1 cellular context compared by ENCODE assay signal in the genomic region with DNA sequence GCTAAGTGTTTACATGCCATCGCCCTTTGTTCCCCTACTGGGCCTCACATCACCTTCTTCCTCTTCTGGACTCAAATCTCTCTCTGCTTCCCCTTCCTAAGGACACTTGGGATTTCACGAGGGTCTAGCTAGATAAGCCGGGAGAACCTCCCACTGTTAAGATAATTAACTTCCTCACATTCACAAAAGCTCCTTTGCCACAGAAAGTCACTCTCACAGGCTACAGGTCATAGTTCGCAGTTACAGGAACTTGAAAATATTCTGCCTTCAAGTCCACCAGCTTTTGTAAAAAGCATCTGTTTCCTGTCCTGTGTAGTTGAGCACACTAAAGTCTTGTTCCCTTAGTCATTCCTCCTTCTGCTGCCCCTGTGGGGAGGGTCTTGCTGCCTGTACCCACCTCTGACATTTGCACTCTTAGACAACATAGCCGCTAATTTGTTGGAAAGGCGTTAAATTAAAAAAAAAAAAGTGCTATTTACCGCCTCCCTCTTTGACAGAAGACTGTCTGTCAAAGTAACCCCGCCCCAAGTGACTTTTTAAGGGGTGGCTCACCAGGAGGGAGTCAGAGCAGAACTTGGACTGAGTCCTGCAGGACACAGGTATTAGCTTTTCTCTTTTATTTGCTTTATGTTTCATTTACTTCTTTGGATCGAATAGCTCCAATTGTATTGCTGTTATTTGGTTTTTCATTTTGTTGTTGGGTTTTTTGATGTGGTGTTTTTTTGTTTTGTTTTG.
A peak's percentile ranks its signal among the peaks of the same experiment; 100 is the strongest.
TF ChIP-seq lines count a peak whose summit lies in the region.

No MANE protein-coding gene starts in this region.

TF ChIP-seq in GM12878, 131 proteins besides CTCF, POLR2A, EP300 and RAD21 (continued from another document):
- no peak; the same call in 1 of the 2 replicates for TF ChIP-seq GATAD2B (conservative IDR thresholded peaks at IDR 0.05; ENCODE audit: low read depth)
- TF ChIP-seq, protein P1, sequence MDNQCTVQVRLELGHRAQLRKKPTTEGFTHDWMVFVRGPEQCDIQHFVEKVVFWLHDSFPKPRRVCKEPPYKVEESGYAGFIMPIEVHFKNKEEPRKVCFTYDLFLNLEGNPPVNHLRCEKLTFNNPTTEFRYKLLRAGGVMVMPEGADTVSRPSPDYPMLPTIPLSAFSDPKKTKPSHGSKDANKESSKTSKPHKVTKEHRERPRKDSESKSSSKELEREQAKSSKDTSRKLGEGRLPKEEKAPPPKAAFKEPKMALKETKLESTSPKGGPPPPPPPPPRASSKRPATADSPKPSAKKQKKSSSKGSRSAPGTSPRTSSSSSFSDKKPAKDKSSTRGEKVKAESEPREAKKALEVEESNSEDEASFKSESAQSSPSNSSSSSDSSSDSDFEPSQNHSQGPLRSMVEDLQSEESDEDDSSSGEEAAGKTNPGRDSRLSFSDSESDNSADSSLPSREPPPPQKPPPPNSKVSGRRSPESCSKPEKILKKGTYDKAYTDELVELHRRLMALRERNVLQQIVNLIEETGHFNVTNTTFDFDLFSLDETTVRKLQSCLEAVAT (IDR thresholded peaks at IDR 0.05), result peak; percentile 84
- no peak for TF ChIP-seq ETV6 (conservative IDR thresholded peaks at IDR 0.05 in 1 of 2, IDR thresholded peaks at IDR 0.05 in 1 of 2; ENCODE audit: borderline replicate concordance in 1 of 2, low read depth in 1 of 2)
- no peak for TF ChIP-seq FOXM1 (IDR thresholded peaks at IDR 0.05; ENCODE audit: low read depth, low read length)
- TF ChIP-seq ZNF274 (IDR thresholded peaks at IDR 0.05; ENCODE audit: insufficient read depth, insufficient read length), result no peak
- TF ChIP-seq, protein P2, sequence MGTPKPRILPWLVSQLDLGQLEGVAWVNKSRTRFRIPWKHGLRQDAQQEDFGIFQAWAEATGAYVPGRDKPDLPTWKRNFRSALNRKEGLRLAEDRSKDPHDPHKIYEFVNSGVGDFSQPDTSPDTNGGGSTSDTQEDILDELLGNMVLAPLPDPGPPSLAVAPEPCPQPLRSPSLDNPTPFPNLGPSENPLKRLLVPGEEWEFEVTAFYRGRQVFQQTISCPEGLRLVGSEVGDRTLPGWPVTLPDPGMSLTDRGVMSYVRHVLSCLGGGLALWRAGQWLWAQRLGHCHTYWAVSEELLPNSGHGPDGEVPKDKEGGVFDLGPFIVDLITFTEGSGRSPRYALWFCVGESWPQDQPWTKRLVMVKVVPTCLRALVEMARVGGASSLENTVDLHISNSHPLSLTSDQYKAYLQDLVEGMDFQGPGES (IDR thresholded peaks at IDR 0.05), result no peak
- no peak for TF ChIP-seq BMI1 (IDR thresholded peaks at IDR 0.05; ENCODE audit: borderline replicate concordance)
- peak; percentile 53 for TF ChIP-seq IKZF1 (conservative IDR thresholded peaks at IDR 0.05)
- TF ChIP-seq SMAD5 (IDR thresholded peaks at IDR 0.05; ENCODE audit: low read depth), result peak; percentile 98
- no peak for TF ChIP-seq NFYA (IDR thresholded peaks at IDR 0.05; ENCODE audit: borderline replicate concordance, low read depth, low read length)
- TF ChIP-seq PAX5 (IDR thresholded peaks at IDR 0.05; ENCODE audit: borderline replicate concordance, low read depth, low read length), result no peak
- TF ChIP-seq BCL11A (IDR thresholded peaks at IDR 0.05; ENCODE audit: low read depth, low read length), result no peak
- no peak for TF ChIP-seq CEBPB (IDR thresholded peaks at IDR 0.05; ENCODE audit: borderline replicate concordance in 1 of 2, low read depth in 2 of 2, low read length in 2 of 2)
- TF ChIP-seq ASH2L (IDR thresholded peaks at IDR 0.05; ENCODE audit: borderline replicate concordance, low read depth), result no peak
- no peak for TF ChIP-seq TBL1XR1 (IDR thresholded peaks at IDR 0.05; ENCODE audit: low read depth, low read length)
- TF ChIP-seq NR2C1 (IDR thresholded peaks at IDR 0.05), result peak; percentile 61; the same call in 1 of the 2 replicates
- TF ChIP-seq POU2F2 (IDR thresholded peaks at IDR 0.05; ENCODE audit: borderline replicate concordance, low read depth, low read length), result peak; percentile 94; the same call in 2 of the 3 replicates
- TF ChIP-seq RB1 (IDR thresholded peaks at IDR 0.05; ENCODE audit: borderline replicate concordance), result no peak
- TF ChIP-seq BRCA1 (IDR thresholded peaks at IDR 0.05; ENCODE audit: low read depth, low read length), result no peak
- TF ChIP-seq NBN (IDR thresholded peaks at IDR 0.05), result peak; percentile 63; the same call in 1 of the 2 replicates
- TF ChIP-seq NRF1 (conservative IDR thresholded peaks at IDR 0.05; ENCODE audit: low read depth, low read length), result no peak
- TF ChIP-seq, protein P3, sequence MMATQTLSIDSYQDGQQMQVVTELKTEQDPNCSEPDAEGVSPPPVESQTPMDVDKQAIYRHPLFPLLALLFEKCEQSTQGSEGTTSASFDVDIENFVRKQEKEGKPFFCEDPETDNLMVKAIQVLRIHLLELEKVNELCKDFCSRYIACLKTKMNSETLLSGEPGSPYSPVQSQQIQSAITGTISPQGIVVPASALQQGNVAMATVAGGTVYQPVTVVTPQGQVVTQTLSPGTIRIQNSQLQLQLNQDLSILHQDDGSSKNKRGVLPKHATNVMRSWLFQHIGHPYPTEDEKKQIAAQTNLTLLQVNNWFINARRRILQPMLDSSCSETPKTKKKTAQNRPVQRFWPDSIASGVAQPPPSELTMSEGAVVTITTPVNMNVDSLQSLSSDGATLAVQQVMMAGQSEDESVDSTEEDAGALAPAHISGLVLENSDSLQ (IDR thresholded peaks at IDR 0.05), result peak; percentile 97
- TF ChIP-seq, protein P4, sequence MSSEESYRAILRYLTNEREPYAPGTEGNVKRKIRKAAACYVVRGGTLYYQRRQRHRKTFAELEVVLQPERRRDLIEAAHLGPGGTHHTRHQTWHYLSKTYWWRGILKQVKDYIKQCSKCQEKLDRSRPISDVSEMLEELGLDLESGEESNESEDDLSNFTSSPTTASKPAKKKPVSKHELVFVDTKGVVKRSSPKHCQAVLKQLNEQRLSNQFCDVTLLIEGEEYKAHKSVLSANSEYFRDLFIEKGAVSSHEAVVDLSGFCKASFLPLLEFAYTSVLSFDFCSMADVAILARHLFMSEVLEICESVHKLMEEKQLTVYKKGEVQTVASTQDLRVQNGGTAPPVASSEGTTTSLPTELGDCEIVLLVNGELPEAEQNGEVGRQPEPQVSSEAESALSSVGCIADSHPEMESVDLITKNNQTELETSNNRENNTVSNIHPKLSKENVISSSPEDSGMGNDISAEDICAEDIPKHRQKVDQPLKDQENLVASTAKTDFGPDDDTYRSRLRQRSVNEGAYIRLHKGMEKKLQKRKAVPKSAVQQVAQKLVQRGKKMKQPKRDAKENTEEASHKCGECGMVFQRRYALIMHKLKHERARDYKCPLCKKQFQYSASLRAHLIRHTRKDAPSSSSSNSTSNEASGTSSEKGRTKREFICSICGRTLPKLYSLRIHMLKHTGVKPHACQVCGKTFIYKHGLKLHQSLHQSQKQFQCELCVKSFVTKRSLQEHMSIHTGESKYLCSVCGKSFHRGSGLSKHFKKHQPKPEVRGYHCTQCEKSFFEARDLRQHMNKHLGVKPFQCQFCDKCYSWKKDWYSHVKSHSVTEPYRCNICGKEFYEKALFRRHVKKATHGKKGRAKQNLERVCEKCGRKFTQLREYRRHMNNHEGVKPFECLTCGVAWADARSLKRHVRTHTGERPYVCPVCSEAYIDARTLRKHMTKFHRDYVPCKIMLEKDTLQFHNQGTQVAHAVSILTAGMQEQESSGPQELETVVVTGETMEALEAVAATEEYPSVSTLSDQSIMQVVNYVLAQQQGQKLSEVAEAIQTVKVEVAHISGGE (CRISPR knock-in tag; IDR thresholded peaks at IDR 0.05), result no peak
- no peak for TF ChIP-seq SREBF2 (IDR thresholded peaks at IDR 0.05; ENCODE audit: low read length)
- no peak for TF ChIP-seq CHD4 (IDR thresholded peaks at IDR 0.05)
- TF ChIP-seq HCFC1 (IDR thresholded peaks at IDR 0.05; ENCODE audit: low read length), result no peak
- TF ChIP-seq ZBED1 (IDR thresholded peaks at IDR 0.05; ENCODE audit: borderline replicate concordance), result peak; percentile 73
- TF ChIP-seq SMARCA5 (IDR thresholded peaks at IDR 0.05), result no peak
- no peak for TF ChIP-seq LARP7 (IDR thresholded peaks at IDR 0.05)
